1 cellular context compared by ENCODE assay signal in the genomic region with DNA sequence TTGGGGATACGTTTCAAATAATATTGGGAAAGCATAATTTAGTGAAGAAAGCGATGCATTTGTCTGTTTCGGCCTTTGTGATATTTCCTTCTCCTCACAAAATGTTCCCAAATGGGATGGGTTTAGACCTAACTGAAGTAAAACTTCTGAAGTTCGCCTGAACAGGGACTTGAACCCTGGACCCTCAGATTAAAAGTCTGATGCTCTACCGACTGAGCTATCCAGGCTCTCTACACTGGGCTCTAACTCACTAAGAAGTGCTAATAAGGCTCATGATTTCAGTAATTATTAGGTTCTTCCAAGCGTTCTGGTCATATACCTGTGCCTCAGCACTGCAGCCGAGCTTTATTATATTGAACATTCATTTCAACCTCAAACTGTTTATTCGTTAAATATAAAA.
TF ChIP-seq lines count a peak whose summit lies in the region.

No MANE protein-coding gene starts in this region.

TF ChIP-seq in K562, 482 proteins besides CTCF, POLR2A, EP300 and RAD21 (continued from another document):
- TF ChIP-seq, protein P1, sequence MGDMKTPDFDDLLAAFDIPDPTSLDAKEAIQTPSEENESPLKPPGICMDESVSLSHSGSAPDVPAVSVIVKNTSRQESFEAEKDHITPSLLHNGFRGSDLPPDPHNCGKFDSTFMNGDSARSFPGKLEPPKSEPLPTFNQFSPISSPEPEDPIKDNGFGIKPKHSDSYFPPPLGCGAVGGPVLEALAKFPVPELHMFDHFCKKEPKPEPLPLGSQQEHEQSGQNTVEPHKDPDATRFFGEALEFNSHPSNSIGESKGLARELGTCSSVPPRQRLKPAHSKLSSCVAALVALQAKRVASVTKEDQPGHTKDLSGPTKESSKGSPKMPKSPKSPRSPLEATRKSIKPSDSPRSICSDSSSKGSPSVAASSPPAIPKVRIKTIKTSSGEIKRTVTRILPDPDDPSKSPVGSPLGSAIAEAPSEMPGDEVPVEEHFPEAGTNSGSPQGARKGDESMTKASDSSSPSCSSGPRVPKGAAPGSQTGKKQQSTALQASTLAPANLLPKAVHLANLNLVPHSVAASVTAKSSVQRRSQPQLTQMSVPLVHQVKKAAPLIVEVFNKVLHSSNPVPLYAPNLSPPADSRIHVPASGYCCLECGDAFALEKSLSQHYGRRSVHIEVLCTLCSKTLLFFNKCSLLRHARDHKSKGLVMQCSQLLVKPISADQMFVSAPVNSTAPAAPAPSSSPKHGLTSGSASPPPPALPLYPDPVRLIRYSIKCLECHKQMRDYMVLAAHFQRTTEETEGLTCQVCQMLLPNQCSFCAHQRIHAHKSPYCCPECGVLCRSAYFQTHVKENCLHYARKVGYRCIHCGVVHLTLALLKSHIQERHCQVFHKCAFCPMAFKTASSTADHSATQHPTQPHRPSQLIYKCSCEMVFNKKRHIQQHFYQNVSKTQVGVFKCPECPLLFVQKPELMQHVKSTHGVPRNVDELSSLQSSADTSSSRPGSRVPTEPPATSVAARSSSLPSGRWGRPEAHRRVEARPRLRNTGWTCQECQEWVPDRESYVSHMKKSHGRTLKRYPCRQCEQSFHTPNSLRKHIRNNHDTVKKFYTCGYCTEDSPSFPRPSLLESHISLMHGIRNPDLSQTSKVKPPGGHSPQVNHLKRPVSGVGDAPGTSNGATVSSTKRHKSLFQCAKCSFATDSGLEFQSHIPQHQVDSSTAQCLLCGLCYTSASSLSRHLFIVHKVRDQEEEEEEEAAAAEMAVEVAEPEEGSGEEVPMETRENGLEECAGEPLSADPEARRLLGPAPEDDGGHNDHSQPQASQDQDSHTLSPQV (IDR thresholded peaks at IDR 0.05) = peak; percentile 88
- TF ChIP-seq ZNF232 (CRISPR knock-in tag; IDR thresholded peaks at IDR 0.05) (no peak), ZNF668 (CRISPR knock-in tag; IDR thresholded peaks at IDR 0.05) (0 out of 2 replicates have a peak, but pooled peaks have one; percentile 25), RHOXF2B (CRISPR knock-in tag; conservative IDR thresholded peaks at IDR 0.05) (no peak), BRD9 (IDR thresholded peaks at IDR 0.05; ENCODE audit: low read depth, partially characterized antibody) (peak; percentile 98), TEAD4 (IDR thresholded peaks at IDR 0.05; ENCODE audit: low read length) (peak; percentile 86), TEAD4 (CRISPR knock-in tag; IDR thresholded peaks at IDR 0.05; ENCODE audit: borderline replicate concordance) (no peak), NCOA4 (IDR thresholded peaks at IDR 0.05; ENCODE audit: partially characterized antibody) (no peak), RFX5 (IDR thresholded peaks at IDR 0.05; ENCODE audit: low read depth, low read length) (0 out of 2 replicates have a peak, but pooled peaks have one; percentile 49), POLR2H (tag; IDR thresholded peaks at IDR 0.05; ENCODE audit: low read depth) (peak; percentile 99), HDAC2 (IDR thresholded peaks at IDR 0.05) (0 out of 2 replicates have a peak, but pooled peaks have one; percentile 30), CSDE1 (IDR thresholded peaks at IDR 0.05) (peak in 1 of 2 experiments; percentile 74; a peak in 1 of 4 replicates), KLF6 (CRISPR knock-in tag; IDR thresholded peaks at IDR 0.05; ENCODE audit: borderline replicate concordance) (0 out of 2 replicates have a peak, but pooled peaks have one; percentile 44), ZNF24 (IDR thresholded peaks at IDR 0.05) (peak; percentile 69; the same call in 1 of the 2 replicates), ZBTB8A (IDR thresholded peaks at IDR 0.05; ENCODE audit: partially characterized antibody) (peak; percentile 78), ZNF165 (CRISPR knock-in tag; IDR thresholded peaks at IDR 0.05; ENCODE audit: borderline replicate concordance) (no peak), HNRNPLL (IDR thresholded peaks at IDR 0.05; ENCODE audit: low read depth, low read length, poor library complexity, severe bottlenecking) (no peak), NCOA1 (IDR thresholded peaks at IDR 0.05; ENCODE audit: low read depth) (no peak), ZFP36 (IDR thresholded peaks at IDR 0.05; ENCODE audit: low read depth, low read length, partially characterized antibody) (peak; percentile 18), MAZ (CRISPR knock-in tag; conservative IDR thresholded peaks at IDR 0.05 in 1 of 2, IDR thresholded peaks at IDR 0.05 in 1 of 2) (peak in 1 of 2 experiments; percentile 14; a peak in 1 of 4 replicates), KLF10 (CRISPR knock-in tag; IDR thresholded peaks at IDR 0.05) (no peak), POLR3A (IDR thresholded peaks at IDR 0.05; ENCODE audit: borderline replicate concordance, extremely low read depth, insufficient read depth, insufficient read length) (peak; percentile 93), MBD2 (IDR thresholded peaks at IDR 0.05; ENCODE audit: borderline replicate concordance, low read depth) (no peak)
- TF ChIP-seq, protein P2, sequence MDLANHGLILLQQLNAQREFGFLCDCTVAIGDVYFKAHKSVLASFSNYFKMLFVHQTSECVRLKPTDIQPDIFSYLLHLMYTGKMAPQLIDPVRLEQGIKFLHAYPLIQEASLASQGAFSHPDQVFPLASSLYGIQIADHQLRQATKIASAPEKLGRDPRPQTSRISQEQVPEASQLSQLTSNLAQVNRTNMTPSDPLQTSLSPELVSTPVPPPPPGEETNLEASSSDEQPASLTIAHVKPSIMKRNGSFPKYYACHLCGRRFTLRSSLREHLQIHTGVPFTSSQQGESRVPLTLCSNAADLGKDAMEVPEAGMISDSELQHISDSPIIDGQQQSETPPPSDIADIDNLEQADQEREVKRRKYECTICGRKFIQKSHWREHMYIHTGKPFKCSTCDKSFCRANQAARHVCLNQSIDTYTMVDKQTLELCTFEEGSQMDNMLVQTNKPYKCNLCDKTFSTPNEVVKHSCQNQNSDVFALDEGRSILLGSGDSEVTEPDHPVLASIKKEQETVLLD (IDR thresholded peaks at IDR 0.05) = 0 out of 2 replicates have a peak, but pooled peaks have one; percentile 56
- TF ChIP-seq, protein P3, sequence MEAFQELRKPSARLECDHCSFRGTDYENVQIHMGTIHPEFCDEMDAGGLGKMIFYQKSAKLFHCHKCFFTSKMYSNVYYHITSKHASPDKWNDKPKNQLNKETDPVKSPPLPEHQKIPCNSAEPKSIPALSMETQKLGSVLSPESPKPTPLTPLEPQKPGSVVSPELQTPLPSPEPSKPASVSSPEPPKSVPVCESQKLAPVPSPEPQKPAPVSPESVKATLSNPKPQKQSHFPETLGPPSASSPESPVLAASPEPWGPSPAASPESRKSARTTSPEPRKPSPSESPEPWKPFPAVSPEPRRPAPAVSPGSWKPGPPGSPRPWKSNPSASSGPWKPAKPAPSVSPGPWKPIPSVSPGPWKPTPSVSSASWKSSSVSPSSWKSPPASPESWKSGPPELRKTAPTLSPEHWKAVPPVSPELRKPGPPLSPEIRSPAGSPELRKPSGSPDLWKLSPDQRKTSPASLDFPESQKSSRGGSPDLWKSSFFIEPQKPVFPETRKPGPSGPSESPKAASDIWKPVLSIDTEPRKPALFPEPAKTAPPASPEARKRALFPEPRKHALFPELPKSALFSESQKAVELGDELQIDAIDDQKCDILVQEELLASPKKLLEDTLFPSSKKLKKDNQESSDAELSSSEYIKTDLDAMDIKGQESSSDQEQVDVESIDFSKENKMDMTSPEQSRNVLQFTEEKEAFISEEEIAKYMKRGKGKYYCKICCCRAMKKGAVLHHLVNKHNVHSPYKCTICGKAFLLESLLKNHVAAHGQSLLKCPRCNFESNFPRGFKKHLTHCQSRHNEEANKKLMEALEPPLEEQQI (IDR thresholded peaks at IDR 0.05) = peak; percentile 79; the same call in 1 of the 2 replicates
